Comparison of ENCODE assay signal across 8 cellular contexts in genomic region chr3:13012228-13012691, GRCh38.
DNase-seq lines count a peak whose midpoint lies in the region; ATAC-seq and TF ChIP-seq lines count a peak whose summit lies in the region.

No MANE protein-coding gene starts in this region.

- CTCF ChIA-PET in OCI-LY7 (lab: Charles Lee; ENCODE audit: unreplicated experiment), result interaction anchor here (1.3 kb wide), 2 partner anchors 12 to 60 kb away, joined by 4 to 5 read pairs; no protein-coding TSS in a partner anchor

- peak overlapping the region; percentile 96 for H3K27ac Mint-ChIP-seq in memory B cell

- 38 to 55% (median 41%) methylated on average over 5 of the region's 5 CpGs for WGBS in adipose tissue, 3 donors

- no peaks in the 10 kb centered on the region for H3K9me2 ChIP-seq in OCI-LY7 (ENCODE audit: insufficient read depth, low read length)

- H3K79me2 ChIP-seq in OCI-LY7 (ENCODE audit: insufficient read depth, low read depth, low read length), result peaks cover 79% of the 10 kb centered on the region

- H3K36me3 ChIP-seq in OCI-LY7 (ENCODE audit: insufficient read depth, low read length) (peaks cover 19% of the 10 kb centered on the region), H7 (replicated peaks; ENCODE audit: control insufficient read depth, insufficient read depth, low read length) (no peaks in the 10 kb centered on the region)

- peaks cover 99% of the 10 kb centered on the region for H3K4me1 ChIP-seq in OCI-LY7 (ENCODE audit: insufficient read depth, low read length, poor library complexity, severe bottlenecking)

- POLR2A ChIA-PET in OCI-LY7 (lab: Charles Lee), result interaction anchor here (1.0 to 6.2 kb wide), 9 partner anchors 8 to 406 kb away, joined by 3 to 34 read pairs (median 6); no protein-coding TSS in a partner anchor

- H3K27me3 Mint-ChIP-seq in memory B cell, result no peaks in the 10 kb centered on the region

- ATAC-seq in GM18858 (IDR thresholded peaks at IDR 0.05; ENCODE audit: unreplicated experiment), result peak; percentile 38
- ATAC-seq in HG02870 (IDR thresholded peaks at IDR 0.05; ENCODE audit: unreplicated experiment), result peak; percentile 31
- peak; percentile 39 for ATAC-seq in memory B cell (ENCODE audit: low read depth)
- ATAC-seq in HG03135 (IDR thresholded peaks at IDR 0.05; ENCODE audit: unreplicated experiment), result no peak
- no peak for ATAC-seq in GM18519 (IDR thresholded peaks at IDR 0.05; ENCODE audit: low FRiP score, unreplicated experiment)

- no peaks in the 10 kb centered on the region for H3K9me3 Mint-ChIP-seq in memory B cell

- H2AFZ ChIP-seq in OCI-LY7 (ENCODE audit: low read length), result no peak overlapping the region

- no peak for TF ChIP-seq CTCF in OCI-LY7 (conservative IDR thresholded peaks at IDR 0.05; ENCODE audit: low read length)

- H3K4me3 ChIP-seq in OCI-LY7 (ENCODE audit: low read depth, low read length, poor library complexity, severe bottlenecking) (peak overlapping the region; percentile 6), H7 (ENCODE audit: insufficient read depth, low read depth, low read length) (no peak overlapping the region)

- intact Hi-C loops in OCI-LY7 (cut with micrococcal nuclease; ENCODE audit: unreplicated experiment), result loop anchor here (10.0 kb wide), 1 partner anchor 1673 kb away; no protein-coding TSS in a partner anchor

- H3K36me3 Mint-ChIP-seq in memory B cell, result peaks cover 16% of the 10 kb centered on the region

- H3K4me3 Mint-ChIP-seq in memory B cell, result peak overlapping the region; percentile 67

- no peaks in the 10 kb centered on the region for H3K27me3 ChIP-seq in H7 (ENCODE audit: control insufficient read depth, insufficient read depth, low read length)

- no TSS peak for BruUV-seq in OCI-LY7 (replicated peaks; lab: Mats Ljungman, UMichigan)

- DNase-seq in OCI-LY7 (ENCODE audit: low spot score) (peak; percentile 77), memory B cell (ENCODE audit: low spot score in 2 of 2) (peak in 1 of 2 donors; percentile 50), H7 (no peak)

- H3K4me2 ChIP-seq in OCI-LY7 (ENCODE audit: low read length), result peak overlapping the region; percentile 93

- peaks cover 74% of the 10 kb centered on the region for H3K4me1 Mint-ChIP-seq in memory B cell

- no peaks in the 10 kb centered on the region for H4K20me1 ChIP-seq in OCI-LY7 (ENCODE audit: insufficient read depth, low read length)

- H3K27ac ChIP-seq in OCI-LY7 (ENCODE audit: low read depth, low read length, poor library complexity, severe bottlenecking) (peak overlapping the region; percentile 97), adipose tissue (ENCODE audit: low read depth, low read length) (peak overlapping the region; percentile 73)

- H3K9me3 ChIP-seq in OCI-LY7 (ENCODE audit: low read length), result no peaks in the 10 kb centered on the region

Comparison
In these comparisons a context has a peak if more than half of its experiments do, and no peak if none do; other contexts are left out.
1. ATAC-seq: peak in GM18858 (single experiment), HG02870 (single experiment) and memory B cell (single experiment); none in HG03135 (single experiment) and GM18519 (single experiment).